9 cellular contexts compared by ENCODE assay signal in the genomic region with DNA sequence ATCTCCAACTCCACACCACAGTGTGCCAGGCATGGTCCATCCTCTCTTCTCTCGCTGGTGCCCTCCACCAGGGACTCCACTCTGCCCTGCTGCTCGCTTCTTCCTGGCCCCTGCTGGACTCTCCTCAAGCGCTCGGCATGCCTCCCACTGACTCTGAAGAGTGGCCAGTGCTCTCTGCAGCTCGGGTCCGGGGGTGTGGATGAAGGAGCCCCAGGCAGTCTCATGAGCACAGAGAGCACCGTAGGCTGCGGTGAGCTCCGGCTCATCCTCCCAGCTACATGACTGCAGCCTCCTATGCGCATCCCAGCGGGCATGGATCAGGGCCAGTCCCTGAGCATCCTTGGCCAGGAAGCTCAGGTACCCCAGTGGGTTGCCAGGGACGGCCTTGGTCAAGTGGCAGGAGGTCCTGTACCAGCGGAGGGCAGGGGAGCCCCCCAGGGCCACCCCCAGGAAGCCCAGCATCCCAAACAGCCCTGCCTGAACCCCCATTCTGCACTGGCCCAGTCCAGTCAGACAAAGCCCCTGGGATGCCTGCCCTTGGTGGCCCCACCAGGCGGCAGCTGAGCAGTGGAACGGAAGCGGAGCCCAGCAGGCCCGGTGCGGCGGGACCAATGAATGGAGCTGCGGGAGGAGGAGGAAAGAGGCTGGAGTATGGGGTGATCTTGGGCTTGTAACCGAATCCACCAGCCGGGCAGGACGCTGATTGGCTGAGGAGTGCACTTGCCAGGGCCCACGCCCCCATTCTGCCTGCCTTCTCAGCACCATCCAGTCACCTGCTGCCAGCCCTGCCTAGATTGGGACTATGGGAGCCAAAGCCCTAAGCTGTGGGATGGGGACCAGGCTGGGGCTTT. TPM values are rescaled to one million over a fixed set of nuclear protein-coding genes. Genes with fewer than 3 reads are reported as not detected.
DNase-seq lines count a peak whose midpoint lies in the region; ATAC-seq lines count a peak whose summit lies in the region.
"Had no signal": no experiment of that assay in that cellular context is flagged by ENCODE, and none has a peak within 500 bp of the region (broad histone marks: within the 10 kb centered on the region; RNA-seq: fewer than 3 reads in every experiment).

A gene with protein sequence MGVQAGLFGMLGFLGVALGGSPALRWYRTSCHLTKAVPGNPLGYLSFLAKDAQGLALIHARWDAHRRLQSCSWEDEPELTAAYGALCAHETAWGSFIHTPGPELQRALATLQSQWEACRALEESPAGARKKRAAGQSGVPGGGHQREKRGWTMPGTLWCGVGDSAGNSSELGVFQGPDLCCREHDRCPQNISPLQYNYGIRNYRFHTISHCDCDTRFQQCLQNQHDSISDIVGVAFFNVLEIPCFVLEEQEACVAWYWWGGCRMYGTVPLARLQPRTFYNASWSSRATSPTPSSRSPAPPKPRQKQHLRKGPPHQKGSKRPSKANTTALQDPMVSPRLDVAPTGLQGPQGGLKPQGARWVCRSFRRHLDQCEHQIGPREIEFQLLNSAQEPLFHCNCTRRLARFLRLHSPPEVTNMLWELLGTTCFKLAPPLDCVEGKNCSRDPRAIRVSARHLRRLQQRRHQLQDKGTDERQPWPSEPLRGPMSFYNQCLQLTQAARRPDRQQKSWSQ (minus strand): TSS at position 643 of the 851 bp plus-strand sequence. CDS start 154 bp downstream, at position 489.

- H3K4me3 ChIP-seq in mucosa of stomach (ENCODE audit: low read length) = no peak within 1 kb of the TSS

- peak within 1 kb of the TSS; percentile 31 for H3K9ac ChIP-seq in mucosa of stomach (ENCODE audit: low read length)

- peaks cover 19% of the 10 kb centered on the region for H3K4me1 ChIP-seq in mucosa of stomach (ENCODE audit: control insufficient read depth, insufficient read depth, low read length)

- ATAC-seq in GM21619 (IDR thresholded peaks at IDR 0.05; ENCODE audit: unreplicated experiment) (no peak), GM18511 (IDR thresholded peaks at IDR 0.05; ENCODE audit: unreplicated experiment) (no peak)

- H3K36me3 ChIP-seq in mucosa of stomach (ENCODE audit: control insufficient read depth, insufficient read depth, low read length) = no peaks in the 10 kb centered on the region

- no peaks in the 10 kb centered on the region for H3K9me3 ChIP-seq in mucosa of stomach (ENCODE audit: control insufficient read depth, low read length)

- H3K27me3 ChIP-seq in mucosa of stomach (ENCODE audit: control insufficient read depth, insufficient read depth, low read length) = no peaks in the 10 kb centered on the region

- peak; percentile 74 for DNase-seq in DMS79 treated with DMSO at 0.1 percent for 48 hours (lab: John Stamatoyannopoulos, UW)
- peak; percentile 12 to 64 for DNase-seq in NCI-H187 (lab: John Stamatoyannopoulos, UW)
- DNase-seq in dermis blood vessel endothelial cell = peak; percentile 29
- no peak for DNase-seq in activated effector memory CD4-positive, alpha-beta T cell treated with Interleukin-2 at 50 U/mL for 16 hours
- no peak for DNase-seq in activated CD4-positive, alpha-beta T cell treated with anti-CD3 and anti-CD28 coated beads, Interleukin-2, amount 50 U/mL, for 48 hours

RNA-seq across cellular contexts. Expression of the gene that starts here (rescaled TPM):
- total RNA-seq in dermis blood vessel endothelial cell = not detected in 2 replicates
- total RNA-seq: liver had no signal

Comparison
In these comparisons a context has a peak if more than half of its experiments do, and no peak if none do; other contexts are left out.
1. Peak in DNase-seq in dermis blood vessel endothelial cell; RNA of the gene not detected or under 1 TPM.
2. DNase-seq: peak in DMS79 treated with DMSO at 0.1 percent for 48 hours (single experiment) and NCI-H187 (2 of 2); none in activated effector memory CD4-positive, alpha-beta T cell treated with Interleukin-2 at 50 U/mL for 16 hours (single experiment) and activated CD4-positive, alpha-beta T cell treated with anti-CD3 and anti-CD28 coated beads, Interleukin-2, amount 50 U/mL, for 48 hours (0 of 2).